32 cellular contexts compared by ENCODE assay signal in genomic region chr7:79971058-79971457, GRCh38.
"Had no signal": no experiment of that assay in that cellular context is flagged by ENCODE, and none has a peak within 500 bp of the region (broad histone marks: within the 10 kb centered on the region; RNA-seq: fewer than 3 reads in every experiment).

No MANE protein-coding gene starts in this region.

- H3K36me3 ChIP-seq: ascending aorta, breast epithelium, cardiac muscle cell, colonic mucosa, esophagus squamous epithelium had no signal

- ATAC-seq: activated naive CD4-positive, alpha-beta T cell treated with anti-CD3 and anti-CD28 coated beads, Interleukin-2, amount 50 U/mL, for 72 hours; activated T-cell treated with anti-CD3 and anti-CD28 coated beads, Interleukin-2, amount 50 U/mL, for 72 hours; WTC11 had no signal

- DNase-seq: activated CD4-positive, alpha-beta memory T cell treated with anti-CD3 and anti-CD28 coated beads, Interleukin-2, amount 10 ng/mL, durations not matched to agents 7 days and 5 days; activated CD4-positive, alpha-beta T cell treated with anti-CD3 and anti-CD28 coated beads for 1 hour; activated CD4-positive, alpha-beta T cell treated with anti-CD3 and anti-CD28 coated beads for 4 hours; activated CD4-positive, alpha-beta T cell treated with anti-CD3 and anti-CD28 coated beads, Interleukin-2, amount 10 ng/mL, durations not matched to agents 7 days and 5 days; activated CD4-positive, alpha-beta T cell treated with anti-CD3 and anti-CD28 coated beads, Interleukin-2, amount 50 U/mL, for 4 hours; activated CD8-positive, alpha-beta memory T cell treated with anti-CD3 and anti-CD28 coated beads, Interleukin-2, amount 50 U/mL, for 48 hours; activated gamma-delta T cell; activated naive CD4-positive, alpha-beta T cell; activated naive CD4-positive, alpha-beta T cell treated with anti-CD3 and anti-CD28 coated beads, Interleukin-2, amount 10 ng/mL, durations not matched to agents 7 days and 5 days; activated naive CD8-positive, alpha-beta T cell treated with anti-CD3 and anti-CD28 coated beads, Interleukin-2, amount 10 ng/mL, durations not matched to agents 7 days and 5 days; activated T-cell treated with anti-CD3 and anti-CD28 coated beads for 4 hours; activated T-cell treated with anti-CD3 and anti-CD28 coated beads, Interleukin-2, amount 50 U/mL, for 24 hours; activated T-cell treated with anti-CD3 and anti-CD28 coated beads, Interleukin-2, amount 50 U/mL, for 72 hours; central memory CD4-positive, alpha-beta T cell; cerebellar nuclear complex; colonic mucosa; effector CD8-positive, alpha-beta T cell; esophagus squamous epithelium; foreskin fibroblast; head of caudate nucleus; T-helper 2 cell had no signal

- H3K9me3 ChIP-seq: ascending aorta, breast epithelium, colonic mucosa, esophagus squamous epithelium had no signal

- H3K4me1 ChIP-seq: ascending aorta, breast epithelium, colonic mucosa, esophagus squamous epithelium had no signal

- FAIRE-seq: endometrium, endothelial cell of umbilical vein, frontal cortex, TTC549 had no signal

- H3K4me3 ChIP-seq: ascending aorta, breast epithelium, cardiac muscle cell, colonic mucosa, esophagus squamous epithelium had no signal

- H3K27ac ChIP-seq: ascending aorta, breast epithelium, cardiac muscle cell, colonic mucosa, epithelial cell of prostate, esophagus squamous epithelium, VCaP had no signal

- H3K27me3 ChIP-seq: ascending aorta, breast epithelium, cardiac muscle cell, colonic mucosa, esophagus squamous epithelium had no signal
